In genomic region chr9:124066783-124067563, GRCh38 we compare ENCODE assay signal across 32 cellular contexts. TPM values are rescaled to one million over a fixed set of nuclear protein-coding genes. Genes with fewer than 3 reads are reported as not detected.
"Had no signal": no experiment of that assay in that cellular context is flagged by ENCODE, and none has a peak within 500 bp of the region (broad histone marks: within the 10 kb centered on the region; RNA-seq: fewer than 3 reads in every experiment).

No MANE protein-coding gene starts in this region.

- H3K27me3 ChIP-seq: right atrium auricular region had no signal

- H3K9me3 ChIP-seq: left lung, lower lobe of right lung, right atrium auricular region had no signal

- H3K9me3 Mint-ChIP-seq: natural killer cell treated with Interleukin-12 subunit alpha and Interleukin-12 subunit beta and Interleukin-15 and Interleukin-18, amount 100 ng/mL, for 72 hours had no signal

- ATAC-seq: activated CD4-positive, CD25-positive, alpha-beta regulatory T cell treated with anti-CD3 and anti-CD28 coated beads, Interleukin-2, amount 50 U/mL, for 24 hours; heart right ventricle; left lung; lower lobe of right lung; natural killer cell treated with Interleukin-12 subunit alpha and Interleukin-12 subunit beta and Interleukin-15 and Interleukin-18, amount 100 ng/mL, for 72 hours; T-cell had no signal

- H3K36me3 ChIP-seq: heart right ventricle, left lung, lower lobe of right lung, right atrium auricular region, spleen, tibial nerve had no signal

- H3K27ac Mint-ChIP-seq: activated naive CD8-positive, alpha-beta T cell; brain; natural killer cell treated with Interleukin-12 subunit alpha and Interleukin-12 subunit beta and Interleukin-15 and Interleukin-18, amount 100 ng/mL, for 72 hours; T-cell had no signal

- H3K4me3 Mint-ChIP-seq: activated naive CD8-positive, alpha-beta T cell; brain; natural killer cell treated with Interleukin-12 subunit alpha and Interleukin-12 subunit beta and Interleukin-15 and Interleukin-18, amount 100 ng/mL, for 72 hours; T-cell had no signal

- H3K27ac ChIP-seq: coronary artery, dorsolateral prefrontal cortex, heart right ventricle, left lung, lower lobe of right lung, right atrium auricular region, spleen, tibial nerve, VCaP had no signal

- H3K36me3 Mint-ChIP-seq: activated naive CD8-positive, alpha-beta T cell; brain; natural killer cell treated with Interleukin-12 subunit alpha and Interleukin-12 subunit beta and Interleukin-15 and Interleukin-18, amount 100 ng/mL, for 72 hours; T-cell had no signal

- H3K4me1 ChIP-seq: heart right ventricle, left lung, lower lobe of right lung, right atrium auricular region, spleen, tibial nerve had no signal

- DNase-seq: activated CD4-positive, alpha-beta T cell treated with anti-CD3 and anti-CD28 coated beads for 48 hours; activated CD4-positive, alpha-beta T cell treated with anti-CD3 and anti-CD28 coated beads, Interleukin-2, amount 50 U/mL, for 48 hours; activated CD8-positive, alpha-beta memory T cell treated with anti-CD3 and anti-CD28 coated beads for 24 hours; activated effector memory CD4-positive, alpha-beta T cell treated with Interleukin-2 at 50 U/mL for 16 hours; activated naive CD4-positive, alpha-beta T cell treated with Interleukin-2 at 50 U/mL for 16 hours; anterior cingulate cortex; dorsolateral prefrontal cortex; effector memory CD4-positive, alpha-beta T cell; heart right ventricle; left lung; lower lobe of right lung; mesendoderm; spleen; stimulated activated CD4-positive, alpha-beta T cell treated with anti-CD3 and anti-CD28 coated beads, Interleukin-2, amount 100 ng/mL, for 48 hours; stimulated activated naive CD4-positive, alpha-beta T cell treated with Interleukin-2 at 50 U/mL for 16 hours; T-cell had no signal

- H3K4me3 ChIP-seq: coronary artery, dorsolateral prefrontal cortex, heart right ventricle, left lung, lower lobe of right lung, right atrium auricular region, spleen, tibial nerve had no signal

- H3K4me1 Mint-ChIP-seq: brain, T-cell had no signal

RNA-seq across cellular contexts. Expression of gene LHX2, which starts 55.4 kb away (rescaled TPM):
- total RNA-seq: fibroblast of lung; fibroblast of villous mesenchyme; left lung; lower lobe of right lung; mononuclear cell; natural killer cell treated with Interleukin-12 subunit alpha and Interleukin-12 subunit beta and Interleukin-15 and Interleukin-18, amount 100 ng/mL, for 72 hours; omental fat pad; pulmonary artery endothelial cell; T-cell; T-helper 2 cell treated with Interferon-gamma antibody and Interleukin-4, amounts not matched to agents 100 ng/mL and 5 ng/mL, for 36 hours; tibial nerve; urinary bladder had no signal
- polyA plus RNA-seq: esophagus, fibroblast of lung, urinary bladder had no signal
